ENCODE assay signal across 12 cellular contexts in the genomic region with DNA sequence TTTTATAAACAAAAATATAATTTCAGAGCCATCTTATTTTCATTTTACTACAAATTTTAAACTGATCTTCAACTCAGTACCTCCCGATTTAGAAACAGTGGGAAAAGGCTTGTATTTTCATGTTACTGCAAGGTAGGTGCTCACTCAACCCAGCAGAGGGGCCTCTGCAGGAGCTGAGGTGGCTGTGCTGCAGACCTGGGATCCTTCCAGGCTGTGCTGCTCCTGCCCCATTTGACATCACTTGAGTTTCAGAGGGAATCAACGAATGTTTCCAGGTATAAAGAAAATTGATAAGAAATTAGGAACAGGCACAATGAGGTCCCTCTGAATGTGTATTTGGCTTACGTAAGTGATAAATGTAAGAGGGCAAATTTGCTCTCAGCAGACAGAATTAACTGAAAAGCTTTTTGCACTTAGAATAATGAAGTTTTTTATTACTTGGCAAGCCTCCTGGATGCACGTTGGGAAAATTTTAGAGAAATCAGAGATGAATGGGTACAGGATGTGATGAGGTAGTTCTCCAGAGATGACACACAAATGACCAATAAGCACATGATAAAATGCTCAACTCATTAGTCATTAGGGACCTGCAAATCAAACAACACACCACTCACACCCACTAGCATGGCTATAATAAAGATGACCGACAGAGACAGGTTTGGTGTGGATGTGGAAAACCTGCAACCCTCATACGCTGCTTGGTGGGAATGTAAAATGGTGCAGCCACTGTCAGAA.
DNase-seq lines count a peak whose midpoint lies in the region; ATAC-seq and TF ChIP-seq lines count a peak whose summit lies in the region.
"Had no signal": no experiment of that assay in that cellular context is flagged by ENCODE, and none has a peak within 500 bp of the region (broad histone marks: within the 10 kb centered on the region; RNA-seq: fewer than 3 reads in every experiment).

No MANE protein-coding gene starts in this region.

- H3K4me1 ChIP-seq in Panc1 (ENCODE audit: control insufficient read depth, insufficient read depth, low read length) = no peaks in the 10 kb centered on the region

- H3K4me3 ChIP-seq in Panc1 (ENCODE audit: low read depth in 2 of 2, low read length in 2 of 2) (no peak overlapping the region), epithelial cell of esophagus (ENCODE audit: low read length) (no peak overlapping the region)

- peak; percentile 97 for DNase-seq in ELR (ENCODE audit: low read depth)
- DNase-seq in Panc1 (ENCODE audit: low read depth, low spot score) = peak; percentile 95
- DNase-seq in epithelial cell of esophagus (ENCODE audit: low read depth) = peak; percentile 93
- peak; percentile 76 for DNase-seq in pulmonary artery endothelial cell (ENCODE audit: low read depth, low spot score)
- DNase-seq in ecto neural progenitor cell (ENCODE audit: low spot score) = no peak
- DNase-seq in stimulated activated CD4-positive, alpha-beta T cell treated with anti-CD3 and anti-CD28 coated beads, Interleukin-4, amount 100 ng/mL, for 24 hours = no peak
- no peak for DNase-seq in NCI-H82 (lab: John Stamatoyannopoulos, UW)
- DNase-seq: endodermal cell, naive B cell, NCI-H1436, small intestine had no signal

- in situ Hi-C loops in Panc1 (cut with HindIII; ENCODE audit: low pct_unique_long_range_greater_than_20kb, low sequenced_read_pairs) = no loop called here

- CTCF ChIA-PET in Panc1 (lab: Charles Lee) = no interaction called here

- no peaks in the 10 kb centered on the region for H3K9me3 ChIP-seq in Panc1 (ENCODE audit: control insufficient read depth, insufficient read depth, low read depth, low read length)

- intact Hi-C loops in Panc1 (cut with micrococcal nuclease; ENCODE audit: unreplicated experiment) = no loop called here

- no peak for TF ChIP-seq CTCF in Panc1 (IDR thresholded peaks at IDR 0.05)
- TF ChIP-seq CTCF in epithelial cell of esophagus (IDR thresholded peaks at IDR 0.05; ENCODE audit: insufficient read depth, low read depth, low read length, missing control alignments) = no peak

- BruUV-seq in Panc1 (replicated peaks; lab: Mats Ljungman, UMichigan) = no TSS peak

- no peak overlapping the region for H3K27ac ChIP-seq in Panc1 (ENCODE audit: low read length)

- ATAC-seq in Panc1 (peak; percentile 63), HG03442 (IDR thresholded peaks at IDR 0.05; ENCODE audit: unreplicated experiment) (no peak)

- H3K27me3 ChIP-seq in Panc1 (ENCODE audit: control insufficient read depth, insufficient read depth, low read length) = no peaks in the 10 kb centered on the region

- H3K36me3 ChIP-seq in Panc1 (ENCODE audit: control insufficient read depth, insufficient read depth, low read length) = peaks cover 18% of the 10 kb centered on the region

- POLR2A ChIA-PET in Panc1 (lab: Charles Lee) = no interaction called here

Comparison
In these comparisons a context has a peak if more than half of its experiments do, and no peak if none do; other contexts are left out.
1. DNase-seq: peak in ELR (single experiment), Panc1 (single experiment), epithelial cell of esophagus (single experiment) and pulmonary artery endothelial cell (single experiment); none in ecto neural progenitor cell (single experiment), stimulated activated CD4-positive, alpha-beta T cell treated with anti-CD3 and anti-CD28 coated beads, Interleukin-4, amount 100 ng/mL, for 24 hours (single experiment) and NCI-H82 (single experiment).